23 cellular contexts compared by ENCODE assay signal in genomic region chr1:209837671-209838070, GRCh38. TPM values are rescaled to one million over a fixed set of nuclear protein-coding genes. Genes with fewer than 3 reads are reported as not detected.
DNase-seq lines count a peak whose midpoint lies in the region; ATAC-seq, FAIRE-seq and TF ChIP-seq lines count a peak whose summit lies in the region.
"Had no signal": no experiment of that assay in that cellular context is flagged by ENCODE, and none has a peak within 500 bp of the region (broad histone marks: within the 10 kb centered on the region; RNA-seq: fewer than 3 reads in every experiment).

No MANE protein-coding gene starts in this region.

- H3K27me3 Mint-ChIP-seq in activated CD8-positive, alpha-beta T cell treated with anti-CD3 and anti-CD28 coated beads for 36 hours, result no peaks in the 10 kb centered on the region
- H3K27me3 Mint-ChIP-seq in activated CD8-positive, alpha-beta T cell treated with anti-CD3 and anti-CD28 coated beads, Interleukin-2, amount 10 ng/mL, durations not matched to agents 7 days and 5 days (ENCODE audit: low read depth), result no peaks in the 10 kb centered on the region
- peaks cover 0 to 1% (median 0%) of the 10 kb centered on the region in 3 donors for H3K27me3 Mint-ChIP-seq in immature natural killer cell (ENCODE audit: low read depth in 3 of 3)
- H3K27me3 Mint-ChIP-seq: CD4-positive, alpha-beta memory T cell; IgD-negative memory B cell had no signal

- H3K4me3 ChIP-seq in liver (ENCODE audit: low read depth in 1 of 3, low read length in 3 of 3) (no peak overlapping the region), HepG2 (replicated peaks in 1 of 3; ENCODE audit: insufficient read depth in 1 of 3, low read depth in 2 of 3, low read length in 3 of 3) (no peak overlapping the region), osteoblast (ENCODE audit: insufficient read depth, low read length) (no peak overlapping the region), H7 (ENCODE audit: insufficient read depth, low read depth, low read length) (no peak overlapping the region)
- H3K4me3 ChIP-seq: A549, BLaER1, HAP-1 had no signal

- H3K9me3 ChIP-seq in liver (ENCODE audit: control insufficient read depth in 4 of 4, low read length in 3 of 4) (no peaks in the 10 kb centered on the region), HepG2 (ENCODE audit: low read length) (no peaks in the 10 kb centered on the region), osteoblast (ENCODE audit: low read depth, low read length) (no peaks in the 10 kb centered on the region)
- H3K9me3 ChIP-seq: A549, BLaER1, HAP-1 had no signal

- in situ Hi-C loops in HepG2 (cut with HindIII; ENCODE audit: extremely low pct_ligation_motif_present, low pct_unique_long_range_greater_than_20kb), result no loop called here

- no peak for TF ChIP-seq CTCF in activated CD8-positive, alpha-beta T cell treated with anti-CD3 and anti-CD28 coated beads for 36 hours (IDR thresholded peaks at IDR 0.05)
- TF ChIP-seq CTCF in liver (IDR thresholded peaks at IDR 0.05; ENCODE audit: low read depth, low read length, missing input control), result no peak
- no peak for TF ChIP-seq CTCF in HepG2 (CRISPR knock-in tag; IDR thresholded peaks at IDR 0.05)
- TF ChIP-seq CTCF in osteoblast (IDR thresholded peaks at IDR 0.05; ENCODE audit: extremely low read depth, low read depth, low read length), result no peak

- H3K36me3 ChIP-seq in liver (ENCODE audit: control insufficient read depth in 4 of 4, insufficient read depth in 3 of 4, low read depth in 1 of 4, low read length in 3 of 4), result peaks cover 9 to 69% (median 58%) of the 10 kb centered on the region in 4 donors
- H3K36me3 ChIP-seq in HepG2 (replicated peaks in 1 of 2; ENCODE audit: control insufficient read depth in 1 of 2, insufficient read depth in 2 of 2, low read length in 2 of 2), result peaks cover 32 to 90% of the 10 kb centered on the region in 2 experiments
- H3K36me3 ChIP-seq in osteoblast (ENCODE audit: insufficient read depth, low read length), result peaks cover 86% of the 10 kb centered on the region
- H3K36me3 ChIP-seq in H7 (replicated peaks; ENCODE audit: control insufficient read depth, insufficient read depth, low read length), result peaks cover 30% of the 10 kb centered on the region

- H3K36me3 Mint-ChIP-seq in activated CD8-positive, alpha-beta T cell treated with anti-CD3 and anti-CD28 coated beads for 36 hours (ENCODE audit: low read depth), result peaks cover 81% of the 10 kb centered on the region
- H3K36me3 Mint-ChIP-seq in activated CD8-positive, alpha-beta T cell treated with anti-CD3 and anti-CD28 coated beads, Interleukin-2, amount 10 ng/mL, durations not matched to agents 7 days and 5 days (ENCODE audit: low read depth), result peaks cover 80% of the 10 kb centered on the region
- peaks cover 38 to 79% (median 48%) of the 10 kb centered on the region in 3 donors for H3K36me3 Mint-ChIP-seq in immature natural killer cell

- TF ChIP-seq RAD21 in liver (IDR thresholded peaks at IDR 0.05) (no peak), HepG2 (CRISPR knock-in tag; IDR thresholded peaks at IDR 0.05) (no peak)

- H3K4me2 ChIP-seq in HepG2 (ENCODE audit: low read depth, low read length), result no peak overlapping the region
- no peak overlapping the region for H3K4me2 ChIP-seq in osteoblast (ENCODE audit: insufficient read depth, low read length)
- H3K4me2 ChIP-seq: A549, BLaER1 had no signal

- POLR2A ChIA-PET in activated CD8-positive, alpha-beta T cell treated with anti-CD3 and anti-CD28 coated beads for 36 hours (lab: Charles Lee), result interaction anchor here (1.3 kb wide), 1 partner anchor 9 kb away, joined by 4 read pairs; the partner anchor contains the start of gene UTP25
- POLR2A ChIA-PET in activated CD8-positive, alpha-beta T cell treated with anti-CD3 and anti-CD28 coated beads, Interleukin-2, amount 10 ng/mL, durations not matched to agents 7 days and 5 days (lab: Charles Lee), result no interaction called here
- POLR2A ChIA-PET in HepG2 (lab: Yijun Ruan, JAX), result interaction anchor here (2.2 kb wide), 1 partner anchor 10 kb away, joined by 5 read pairs; the partner anchor contains the start of gene UTP25

- no peak overlapping the region for H2AFZ ChIP-seq in HepG2 (ENCODE audit: low read length)
- H2AFZ ChIP-seq in osteoblast (ENCODE audit: low read length), result no peak overlapping the region

- H3K4me1 Mint-ChIP-seq in activated CD8-positive, alpha-beta T cell treated with anti-CD3 and anti-CD28 coated beads for 36 hours (ENCODE audit: low read depth), result peaks cover 49% of the 10 kb centered on the region
- H3K4me1 Mint-ChIP-seq in activated CD8-positive, alpha-beta T cell treated with anti-CD3 and anti-CD28 coated beads, Interleukin-2, amount 10 ng/mL, durations not matched to agents 7 days and 5 days (ENCODE audit: low read depth), result peaks cover 3% of the 10 kb centered on the region
- H3K4me1 Mint-ChIP-seq in immature natural killer cell, result peaks cover 0 to 3% of the 10 kb centered on the region in 2 donors
- H3K4me1 Mint-ChIP-seq: CD14-positive monocyte had no signal

- no TSS peak for BruUV-seq in HepG2 (replicated peaks; lab: Mats Ljungman, UMichigan)

- intact Hi-C loops in activated CD8-positive, alpha-beta T cell treated with anti-CD3 and anti-CD28 coated beads for 36 hours (cut with micrococcal nuclease), result no loop called here
- intact Hi-C loops in HepG2 (cut with micrococcal nuclease; ENCODE audit: unreplicated experiment), result no loop called here

- H3K27me3 ChIP-seq in liver (ENCODE audit: control insufficient read depth in 4 of 4, insufficient read depth in 4 of 4, low read length in 3 of 4) (no peaks in the 10 kb centered on the region), HepG2 (ENCODE audit: control insufficient read depth in 1 of 2, insufficient read depth in 2 of 2, low read length in 2 of 2) (no peaks in the 10 kb centered on the region), osteoblast (ENCODE audit: insufficient read depth, low read length) (no peaks in the 10 kb centered on the region), H7 (ENCODE audit: control insufficient read depth, insufficient read depth, low read length) (no peaks in the 10 kb centered on the region)
- H3K27me3 ChIP-seq: BLaER1 had no signal

- no peak for DNase-seq in activated CD8-positive, alpha-beta T cell treated with anti-CD3 and anti-CD28 coated beads for 36 hours
- DNase-seq in activated CD8-positive, alpha-beta T cell treated with anti-CD3 and anti-CD28 coated beads, Interleukin-2, amount 10 ng/mL, durations not matched to agents 7 days and 5 days, result no peak
- DNase-seq in HepG2 (ENCODE audit: low spot score) (no peak), iris pigment epithelial cell (ENCODE audit: low read depth) (peak; percentile 24), osteoblast (ENCODE audit: insufficient read length, low spot score, missing footprints) (no peak), immature natural killer cell (no peak), H7 (no peak)
- DNase-seq: CD4-positive, alpha-beta memory T cell; DMS153; DMS79; GDM1 had no signal

- TF ChIP-seq EP300 in HepG2 (IDR thresholded peaks at IDR 0.05; ENCODE audit: low read depth in 2 of 2, low read length in 2 of 2) (no peak), HepG2 (CRISPR knock-in tag; IDR thresholded peaks at IDR 0.05; ENCODE audit: borderline replicate concordance) (no peak)

- H3K79me2 ChIP-seq in HepG2 (ENCODE audit: insufficient read depth, low read length) (no peaks in the 10 kb centered on the region), osteoblast (ENCODE audit: insufficient read depth, low read length) (peaks cover 55% of the 10 kb centered on the region)

- 95% methylated on average over 7 of the region's 7 CpGs for WGBS in liver
- WGBS in HepG2 (ENCODE audit: low lambda C conversion rate), result 98% methylated on average over 7 of the region's 7 CpGs

- no peak overlapping the region for H3K9ac ChIP-seq in liver (ENCODE audit: low read depth in 1 of 2, low read length in 2 of 2)
- no peak overlapping the region for H3K9ac ChIP-seq in HepG2 (ENCODE audit: insufficient read depth, low read depth, low read length)
- H3K9ac ChIP-seq: BLaER1 had no signal

- H3K27ac ChIP-seq in liver (ENCODE audit: low read depth in 1 of 2, low read length in 2 of 2) (peak overlapping the region; percentile 32 to 87), HepG2 (ENCODE audit: extremely low read length, insufficient read depth, low read length) (no peak overlapping the region), osteoblast (ENCODE audit: low read depth, low read length) (peak overlapping the region; percentile 14)
- H3K27ac ChIP-seq: 22Rv1, A549, BLaER1, HL-60 had no signal

- peak overlapping the region; percentile 2 for H3K27ac Mint-ChIP-seq in activated CD8-positive, alpha-beta T cell treated with anti-CD3 and anti-CD28 coated beads for 36 hours
- H3K27ac Mint-ChIP-seq in activated CD8-positive, alpha-beta T cell treated with anti-CD3 and anti-CD28 coated beads, Interleukin-2, amount 10 ng/mL, durations not matched to agents 7 days and 5 days, result no peak overlapping the region
- H3K27ac Mint-ChIP-seq in immature natural killer cell, result no peak overlapping the region
- H3K27ac Mint-ChIP-seq: CD14-positive monocyte, IgD-negative memory B cell had no signal

- no peak for ATAC-seq in activated CD8-positive, alpha-beta T cell treated with anti-CD3 and anti-CD28 coated beads for 36 hours
- no peak for ATAC-seq in activated CD8-positive, alpha-beta T cell treated with anti-CD3 and anti-CD28 coated beads, Interleukin-2, amount 10 ng/mL, durations not matched to agents 7 days and 5 days
- no peak for ATAC-seq in HepG2
- ATAC-seq: A549 had no signal

- TF ChIP-seq POLR2A in HepG2 (IDR thresholded peaks at IDR 0.05; ENCODE audit: insufficient read depth in 1 of 2, low read depth in 2 of 2, low read length in 2 of 2), result no peak

- no peaks in the 10 kb centered on the region for H3K9me3 Mint-ChIP-seq in activated CD8-positive, alpha-beta T cell treated with anti-CD3 and anti-CD28 coated beads for 36 hours
- H3K9me3 Mint-ChIP-seq in activated CD8-positive, alpha-beta T cell treated with anti-CD3 and anti-CD28 coated beads, Interleukin-2, amount 10 ng/mL, durations not matched to agents 7 days and 5 days (ENCODE audit: insufficient read depth), result no peaks in the 10 kb centered on the region
- no peaks in the 10 kb centered on the region for H3K9me3 Mint-ChIP-seq in immature natural killer cell
- H3K9me3 Mint-ChIP-seq: CD14-positive monocyte; CD4-positive, alpha-beta memory T cell; IgD-negative memory B cell had no signal

- peaks cover 6 to 21% (median 13%) of the 10 kb centered on the region in 4 donors for H3K4me1 ChIP-seq in liver (ENCODE audit: control insufficient read depth in 4 of 4, insufficient read depth in 4 of 4, low read length in 3 of 4)
- H3K4me1 ChIP-seq in HepG2 (ENCODE audit: insufficient read depth, low read length), result no peaks in the 10 kb centered on the region
- peaks cover 48% of the 10 kb centered on the region for H3K4me1 ChIP-seq in osteoblast (ENCODE audit: insufficient read depth, low read length)
- H3K4me1 ChIP-seq: BLaER1, HAP-1 had no signal

- FAIRE-seq in HepG2 (lab: Jason Lieb, UNC), result no peak
- FAIRE-seq: A549, GM12892, GM18507, H1 had no signal

- CTCF ChIA-PET in activated CD8-positive, alpha-beta T cell treated with anti-CD3 and anti-CD28 coated beads for 36 hours (lab: Charles Lee), result interaction anchor here (1.1 to 7.0 kb wide), 3 partner anchors 10 to 18 kb away, joined by 3 to 47 read pairs (median 3); partner anchors contain the start of gene UTP25
- CTCF ChIA-PET in activated CD8-positive, alpha-beta T cell treated with anti-CD3 and anti-CD28 coated beads, Interleukin-2, amount 10 ng/mL, durations not matched to agents 7 days and 5 days (lab: Charles Lee), result interaction anchor here (1.2 to 8.6 kb wide), 5 partner anchors 10 to 23 kb away, joined by 3 to 45 read pairs (median 6); partner anchors contain the start of gene UTP25
- CTCF ChIA-PET in HepG2 (lab: Yijun Ruan, JAX; ENCODE audit: low intra/inter-chr PET ratio, low total read pairs), result no interaction called here

- no peak overlapping the region for H3K4me3 Mint-ChIP-seq in activated CD8-positive, alpha-beta T cell treated with anti-CD3 and anti-CD28 coated beads for 36 hours
- H3K4me3 Mint-ChIP-seq in activated CD8-positive, alpha-beta T cell treated with anti-CD3 and anti-CD28 coated beads, Interleukin-2, amount 10 ng/mL, durations not matched to agents 7 days and 5 days, result no peak overlapping the region
- H3K4me3 Mint-ChIP-seq in immature natural killer cell, result no peak overlapping the region
- H3K4me3 Mint-ChIP-seq: CD14-positive monocyte; CD4-positive, alpha-beta memory T cell had no signal

- H4K20me1 ChIP-seq in HepG2 (ENCODE audit: insufficient read depth, low read length) (no peaks in the 10 kb centered on the region), osteoblast (ENCODE audit: insufficient read depth, low read length) (no peaks in the 10 kb centered on the region)
- H4K20me1 ChIP-seq: BLaER1 had no signal

RNA-seq across cellular contexts. Expression of gene UTP25, which starts 9.9 kb away (rescaled TPM):
- 1 to 10 TPM; 8.9 to 9.5 TPM for total RNA-seq in activated CD8-positive, alpha-beta T cell treated with anti-CD3 and anti-CD28 coated beads for 36 hours
- total RNA-seq in activated CD8-positive, alpha-beta T cell treated with anti-CD3 and anti-CD28 coated beads, Interleukin-2, amount 10 ng/mL, durations not matched to agents 7 days and 5 days, result 1 to 10 TPM; 6.3 to 6.5 TPM
- total RNA-seq in liver (1 to 10 TPM; 2.4 to 7.7 TPM), HepG2 (2016; rRNA removed; fragmentation: Illumina TruSeq; extraction: Trizol) (5.7 and 6.6 TPM in 2 replicates), osteoblast (22.1 and 24.5 TPM in 2 replicates)
- polyA plus RNA-seq in liver (1 to 10 TPM; 2.8 to 3.3 TPM), HepG2 (2011; rRNA removed) (4.4 and 4.8 TPM in 2 replicates), immature natural killer cell (1 to 10 TPM; 2.6 to 3.7 (median 3.2) TPM)
- 0.53 and 0.81 TPM in 2 replicates for total RNA-seq in HepG2 (2016; cell fraction: cytosol; rRNA removed; fragmentation: Illumina TruSeq; extraction: Trizol; ENCODE audit: low read depth)
- total RNA-seq in HepG2 (2016; cell fraction: insoluble cytoplasmic fraction; rRNA removed; fragmentation: Illumina TruSeq; extraction: Trizol), result 5.6 and 6.7 TPM in 2 replicates
- 1.3 and 1.5 TPM in 2 replicates for total RNA-seq in HepG2 (2016; cell fraction: membrane; rRNA removed; fragmentation: Illumina TruSeq; extraction: Trizol)
- 8.4 and 8.5 TPM in 2 replicates for total RNA-seq in HepG2 (2016; cell fraction: nucleus; rRNA removed; fragmentation: Illumina TruSeq; extraction: Trizol)
- 2.2 and 3.6 TPM in 2 replicates for polyA plus RNA-seq in HepG2 (2011; cell fraction: cytosol; rRNA removed)
- polyA plus RNA-seq in HepG2 (2011; cell fraction: nucleus; rRNA removed), result 4.4 and 4.6 TPM in 2 replicates
- polyA plus RNA-seq in HepG2 (2012), result 3.8 and 4.2 TPM in 2 replicates
- polyA plus RNA-seq in HepG2 (2016; cell fraction: cytosol; fragmentation: Illumina TruSeq; extraction: Trizol; ENCODE audit: low read depth), result 0.15 and 0.20 TPM in 2 replicates
- polyA plus RNA-seq in HepG2 (2016; cell fraction: insoluble cytoplasmic fraction; fragmentation: Illumina TruSeq; extraction: Trizol; ENCODE audit: low read depth), result 5.4 and 5.9 TPM in 2 replicates
- polyA plus RNA-seq in HepG2 (2016; cell fraction: membrane; fragmentation: Illumina TruSeq; extraction: Trizol; ENCODE audit: low read depth), result 0.49 and 0.59 TPM in 2 replicates
- 4.6 and 5.1 TPM in 2 replicates for polyA plus RNA-seq in HepG2 (2016; cell fraction: nucleus; fragmentation: Illumina TruSeq; extraction: Trizol; ENCODE audit: insufficient read depth, low read depth)
- polyA minus RNA-seq in HepG2 (2011; rRNA and poly(A)+ RNA removed; ENCODE audit: low replicate concordance), result 7.4 and 25.4 TPM in 2 replicates
- 2.7 and 4.1 TPM in 2 replicates for polyA minus RNA-seq in HepG2 (2011; cell fraction: cytosol; rRNA and poly(A)+ RNA removed)
- polyA minus RNA-seq in HepG2 (2011; cell fraction: nucleus; rRNA and poly(A)+ RNA removed), result 24.7 and 28.3 TPM in 2 replicates
- 8.7 and 12.3 TPM in 2 replicates for total RNA-seq in H7 (2014; rRNA removed; shearing (Covaris generic))

RNA-seq across cellular contexts. Expression of gene IRF6, which starts 31.7 kb away (rescaled TPM):
- total RNA-seq in activated CD8-positive, alpha-beta T cell treated with anti-CD3 and anti-CD28 coated beads for 36 hours, result 1 to 10 TPM; 1.2 TPM
- under 1 TPM; 0.16 to 0.21 TPM for total RNA-seq in activated CD8-positive, alpha-beta T cell treated with anti-CD3 and anti-CD28 coated beads, Interleukin-2, amount 10 ng/mL, durations not matched to agents 7 days and 5 days
- 10 to 100 TPM in 1 of 2 donors, under 1 TPM in 1; 0.51 to 29.3 TPM for total RNA-seq in liver
- polyA plus RNA-seq in liver, result 10 to 100 TPM; 11.0 to 17.5 TPM
- 0.02 TPM in 1 of 2 replicates, not detected in the other for total RNA-seq in HepG2 (2016; rRNA removed; fragmentation: Illumina TruSeq; extraction: Trizol)
- total RNA-seq in HepG2 (2016; cell fraction: cytosol; rRNA removed; fragmentation: Illumina TruSeq; extraction: Trizol; ENCODE audit: low read depth), result not detected in 2 replicates
- not detected in 2 replicates for total RNA-seq in HepG2 (2016; cell fraction: insoluble cytoplasmic fraction; rRNA removed; fragmentation: Illumina TruSeq; extraction: Trizol)
- total RNA-seq in HepG2 (2016; cell fraction: membrane; rRNA removed; fragmentation: Illumina TruSeq; extraction: Trizol), result not detected in 2 replicates
- total RNA-seq in HepG2 (2016; cell fraction: nucleus; rRNA removed; fragmentation: Illumina TruSeq; extraction: Trizol), result not detected in 2 replicates
- 0.05 TPM in 1 of 2 replicates, not detected in the other for polyA plus RNA-seq in HepG2 (2011; rRNA removed)
- polyA plus RNA-seq in HepG2 (2011; cell fraction: cytosol; rRNA removed), result 0.01 and 0.05 TPM in 2 replicates
- not detected in 2 replicates for polyA plus RNA-seq in HepG2 (2011; cell fraction: nucleus; rRNA removed)
- not detected in 2 replicates for polyA plus RNA-seq in HepG2 (2012)
- not detected in 2 replicates for polyA plus RNA-seq in HepG2 (2016; cell fraction: cytosol; fragmentation: Illumina TruSeq; extraction: Trizol; ENCODE audit: low read depth)
- not detected in 2 replicates for polyA plus RNA-seq in HepG2 (2016; cell fraction: insoluble cytoplasmic fraction; fragmentation: Illumina TruSeq; extraction: Trizol; ENCODE audit: low read depth)
- not detected in 2 replicates for polyA plus RNA-seq in HepG2 (2016; cell fraction: membrane; fragmentation: Illumina TruSeq; extraction: Trizol; ENCODE audit: low read depth)
- polyA plus RNA-seq in HepG2 (2016; cell fraction: nucleus; fragmentation: Illumina TruSeq; extraction: Trizol; ENCODE audit: insufficient read depth, low read depth), result not detected in 2 replicates
- polyA minus RNA-seq in HepG2 (2011; rRNA and poly(A)+ RNA removed; ENCODE audit: low replicate concordance), result 0.70 TPM in 1 of 2 replicates, not detected in the other
- polyA minus RNA-seq in HepG2 (2011; cell fraction: cytosol; rRNA and poly(A)+ RNA removed), result not detected in 2 replicates
- polyA minus RNA-seq in HepG2 (2011; cell fraction: nucleus; rRNA and poly(A)+ RNA removed), result not detected in 2 replicates
- under 0.01 and 0.72 TPM in 2 replicates for total RNA-seq in osteoblast
- polyA plus RNA-seq in immature natural killer cell, result 1 to 10 TPM in 2 of 3 donors, not detected in 1; 5.2 TPM
- 2.3 and 4.1 TPM in 2 replicates for total RNA-seq in H7 (2014; rRNA removed; shearing (Covaris generic))
- total RNA-seq: Daoy had no signal

RNA-seq across cellular contexts. Expression of gene C1orf74, which starts 53.3 kb away (rescaled TPM):
- total RNA-seq in activated CD8-positive, alpha-beta T cell treated with anti-CD3 and anti-CD28 coated beads for 36 hours, result 1 to 10 TPM; 2.8 to 3.0 TPM
- total RNA-seq in activated CD8-positive, alpha-beta T cell treated with anti-CD3 and anti-CD28 coated beads, Interleukin-2, amount 10 ng/mL, durations not matched to agents 7 days and 5 days, result 1 to 10 TPM; 2.5 to 2.6 TPM
- total RNA-seq in liver (1 to 10 TPM; 1.2 to 1.8 TPM), HepG2 (2016; rRNA removed; fragmentation: Illumina TruSeq; extraction: Trizol) (0.71 and 0.98 TPM in 2 replicates), osteoblast (2.5 and 3.5 TPM in 2 replicates)
- polyA plus RNA-seq in liver (under 1 TPM; 0.82 to 0.95 TPM), HepG2 (2011; rRNA removed) (0.33 and 0.40 TPM in 2 replicates), immature natural killer cell (under 1 TPM in 2 of 3 donors, not detected in 1; 0.18 to 0.84 TPM)
- total RNA-seq in HepG2 (2016; cell fraction: cytosol; rRNA removed; fragmentation: Illumina TruSeq; extraction: Trizol; ENCODE audit: low read depth), result 0.26 and 0.30 TPM in 2 replicates
- 1.0 and 1.1 TPM in 2 replicates for total RNA-seq in HepG2 (2016; cell fraction: insoluble cytoplasmic fraction; rRNA removed; fragmentation: Illumina TruSeq; extraction: Trizol)
- total RNA-seq in HepG2 (2016; cell fraction: membrane; rRNA removed; fragmentation: Illumina TruSeq; extraction: Trizol), result 0.38 and 0.71 TPM in 2 replicates
- total RNA-seq in HepG2 (2016; cell fraction: nucleus; rRNA removed; fragmentation: Illumina TruSeq; extraction: Trizol), result 0.72 and 0.81 TPM in 2 replicates
- polyA plus RNA-seq in HepG2 (2011; cell fraction: cytosol; rRNA removed), result 0.27 and 0.40 TPM in 2 replicates
- 0.27 and 0.28 TPM in 2 replicates for polyA plus RNA-seq in HepG2 (2011; cell fraction: nucleus; rRNA removed)
- 0.37 and 0.51 TPM in 2 replicates for polyA plus RNA-seq in HepG2 (2012)
- 0.05 and 0.06 TPM in 2 replicates for polyA plus RNA-seq in HepG2 (2016; cell fraction: cytosol; fragmentation: Illumina TruSeq; extraction: Trizol; ENCODE audit: low read depth)
- 0.51 and 0.69 TPM in 2 replicates for polyA plus RNA-seq in HepG2 (2016; cell fraction: insoluble cytoplasmic fraction; fragmentation: Illumina TruSeq; extraction: Trizol; ENCODE audit: low read depth)
- 0.10 and 0.13 TPM in 2 replicates for polyA plus RNA-seq in HepG2 (2016; cell fraction: membrane; fragmentation: Illumina TruSeq; extraction: Trizol; ENCODE audit: low read depth)
- polyA plus RNA-seq in HepG2 (2016; cell fraction: nucleus; fragmentation: Illumina TruSeq; extraction: Trizol; ENCODE audit: insufficient read depth, low read depth), result 0.37 and 0.45 TPM in 2 replicates
- polyA minus RNA-seq in HepG2 (2011; rRNA and poly(A)+ RNA removed; ENCODE audit: low replicate concordance), result 0.56 and 3.8 TPM in 2 replicates
- 0.40 and 0.62 TPM in 2 replicates for polyA minus RNA-seq in HepG2 (2011; cell fraction: cytosol; rRNA and poly(A)+ RNA removed)
- 1.4 and 1.6 TPM in 2 replicates for polyA minus RNA-seq in HepG2 (2011; cell fraction: nucleus; rRNA and poly(A)+ RNA removed)
- total RNA-seq in H7 (2014; rRNA removed; shearing (Covaris generic)), result 5.9 and 6.1 TPM in 2 replicates
